Comparison of ENCODE assay signal across 9 cellular contexts in the genomic region with DNA sequence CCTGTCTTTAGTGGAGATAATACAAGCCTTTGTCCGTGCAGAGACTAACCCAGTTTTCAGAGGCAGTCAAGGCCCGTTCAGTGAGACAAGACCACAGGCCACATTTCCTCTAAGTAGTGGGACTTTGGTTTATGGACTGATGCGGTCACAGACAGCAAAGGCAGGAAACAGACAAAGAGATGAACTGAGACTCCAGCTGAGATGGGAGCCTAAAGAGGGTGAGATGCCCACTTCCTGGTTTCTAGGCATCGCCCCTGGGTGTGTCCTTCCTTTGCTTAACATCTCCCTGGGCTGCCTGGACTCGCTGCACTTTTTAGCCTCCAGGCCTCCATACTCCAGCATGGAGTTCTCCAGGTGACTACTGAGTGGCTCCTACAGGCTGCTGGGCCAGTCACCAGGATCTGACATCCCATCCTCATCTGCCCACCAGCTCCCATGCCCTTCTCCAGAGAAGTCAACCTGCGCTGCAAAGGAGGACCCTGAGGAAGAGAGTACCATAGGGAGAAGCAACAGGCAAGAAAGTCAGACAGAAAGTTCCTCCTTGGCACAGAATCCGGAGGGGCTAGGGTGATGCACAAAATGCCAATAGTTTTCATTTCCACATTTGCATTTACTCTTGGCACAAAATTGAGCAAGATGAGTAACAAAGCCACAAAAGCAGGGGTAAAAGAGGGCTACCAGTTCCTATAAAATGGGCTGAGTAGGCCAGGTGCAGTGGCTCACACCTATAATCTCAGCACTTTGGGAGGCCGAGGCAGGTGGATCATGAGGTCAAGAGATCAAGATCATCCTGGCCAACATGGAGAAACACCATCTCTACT. TPM values are rescaled to one million over a fixed set of nuclear protein-coding genes. Genes with fewer than 3 reads are reported as not detected.
DNase-seq lines count a peak whose midpoint lies in the region; ATAC-seq and TF ChIP-seq lines count a peak whose summit lies in the region.
"Had no signal": no experiment of that assay in that cellular context is flagged by ENCODE, and none has a peak within 500 bp of the region (broad histone marks: within the 10 kb centered on the region; RNA-seq: fewer than 3 reads in every experiment).

No MANE protein-coding gene starts in this region.

- peak overlapping the region; percentile 61 for H3K4me3 Mint-ChIP-seq in activated CD4-positive, alpha-beta memory T cell treated with anti-CD3 and anti-CD28 coated beads, Interleukin-2, amount 10 ng/mL, durations not matched to agents 7 days and 5 days

- H4K20me1 ChIP-seq in DND-41 (ENCODE audit: insufficient read depth, low read length): no peaks in the 10 kb centered on the region
- no peaks in the 10 kb centered on the region for H4K20me1 ChIP-seq in KMS-11 (ENCODE audit: insufficient read depth)

- POLR2A ChIA-PET in activated CD4-positive, alpha-beta memory T cell treated with anti-CD3 and anti-CD28 coated beads, Interleukin-2, amount 10 ng/mL, durations not matched to agents 7 days and 5 days (lab: Charles Lee): interaction anchor here (0.8 to 2.6 kb wide), 7 partner anchors 10 to 45 kb away, joined by 3 to 22 read pairs (median 5); a partner anchor contains a TSS

- peaks cover 88% of the 10 kb centered on the region for H3K36me3 Mint-ChIP-seq in activated CD4-positive, alpha-beta memory T cell treated with anti-CD3 and anti-CD28 coated beads, Interleukin-2, amount 10 ng/mL, durations not matched to agents 7 days and 5 days (ENCODE audit: low read depth)

- ATAC-seq in DND-41 (ENCODE audit: insufficient read depth, low read depth) (peak; percentile 95), HG02610 (IDR thresholded peaks at IDR 0.05; ENCODE audit: unreplicated experiment) (no peak), HG02588 (IDR thresholded peaks at IDR 0.05; ENCODE audit: unreplicated experiment) (no peak), HG02884 (IDR thresholded peaks at IDR 0.05; ENCODE audit: unreplicated experiment) (no peak)

- H3K36me3 ChIP-seq in DND-41 (ENCODE audit: insufficient read depth, low read length) (peaks cover 22% of the 10 kb centered on the region), KMS-11 (ENCODE audit: insufficient read depth) (no peaks in the 10 kb centered on the region)

- H3K27me3 ChIP-seq in DND-41 (ENCODE audit: insufficient read depth, low read length, poor library complexity) (no peaks in the 10 kb centered on the region), KMS-11 (ENCODE audit: insufficient read depth, low read depth) (no peaks in the 10 kb centered on the region)

- CTCF ChIA-PET in activated CD4-positive, alpha-beta memory T cell treated with anti-CD3 and anti-CD28 coated beads, Interleukin-2, amount 10 ng/mL, durations not matched to agents 7 days and 5 days (lab: Charles Lee): interaction anchor here (0.7 to 1.2 kb wide), 2 partner anchors 94 to 115 kb away, joined by 3 read pairs; no protein-coding TSS in a partner anchor

- H3K79me2 ChIP-seq in DND-41 (ENCODE audit: insufficient read depth, low read length) (no peaks in the 10 kb centered on the region), KMS-11 (ENCODE audit: insufficient read depth, low read depth) (peaks cover 4% of the 10 kb centered on the region; the same call in 1 of the 2 replicates)

- H3K9ac ChIP-seq in DND-41 (ENCODE audit: low read depth, low read length) (no peak overlapping the region), KMS-11 (peak overlapping the region; percentile 40; the same call in 1 of the 2 replicates)

- peaks cover 9% of the 10 kb centered on the region for H3K4me1 ChIP-seq in DND-41 (ENCODE audit: insufficient read depth, low read length)
- peaks cover 99% of the 10 kb centered on the region for H3K4me1 ChIP-seq in KMS-11 (ENCODE audit: low read depth, poor library complexity, severe bottlenecking)

- no peaks in the 10 kb centered on the region for H3K9me3 ChIP-seq in DND-41 (ENCODE audit: insufficient read depth, low read length, severe bottlenecking)

- H3K27ac Mint-ChIP-seq in activated CD4-positive, alpha-beta memory T cell treated with anti-CD3 and anti-CD28 coated beads, Interleukin-2, amount 10 ng/mL, durations not matched to agents 7 days and 5 days: peak overlapping the region; percentile 90

- no peaks in the 10 kb centered on the region for H3K9me3 Mint-ChIP-seq in activated CD4-positive, alpha-beta memory T cell treated with anti-CD3 and anti-CD28 coated beads, Interleukin-2, amount 10 ng/mL, durations not matched to agents 7 days and 5 days

- H3K27me3 Mint-ChIP-seq in activated CD4-positive, alpha-beta memory T cell treated with anti-CD3 and anti-CD28 coated beads, Interleukin-2, amount 10 ng/mL, durations not matched to agents 7 days and 5 days: no peaks in the 10 kb centered on the region

- H3K4me1 Mint-ChIP-seq in activated CD4-positive, alpha-beta memory T cell treated with anti-CD3 and anti-CD28 coated beads, Interleukin-2, amount 10 ng/mL, durations not matched to agents 7 days and 5 days: peaks cover 81% of the 10 kb centered on the region

- H3K4me2 ChIP-seq in DND-41 (ENCODE audit: insufficient read depth, low read length) (no peak overlapping the region), KMS-11 (peak overlapping the region; percentile 63)

- DNase-seq in DND-41: peak; percentile 71
- DNase-seq in activated CD4-positive, alpha-beta memory T cell treated with anti-CD3 and anti-CD28 coated beads, Interleukin-2, amount 10 ng/mL, durations not matched to agents 7 days and 5 days: peak; percentile 70
- DNase-seq in medulla oblongata (ENCODE audit: extremely low spot score): peak; percentile 52
- no peak for DNase-seq in A172 (ENCODE audit: low spot score)
- DNase-seq: NCI-H187 had no signal

- TF ChIP-seq CTCF in DND-41 (IDR thresholded peaks at IDR 0.05; ENCODE audit: borderline replicate concordance, extremely low read depth, low read length, poor library complexity, severe bottlenecking) (no peak), KMS-11 (conservative IDR thresholded peaks at IDR 0.05; ENCODE audit: low read depth, low read length) (no peak)

- no peak overlapping the region for H3K27ac ChIP-seq in DND-41 (ENCODE audit: low read length)
- peak overlapping the region; percentile 89 for H3K27ac ChIP-seq in KMS-11

- no peak overlapping the region for H3K4me3 ChIP-seq in DND-41 (ENCODE audit: low read depth in 1 of 2, low read length in 2 of 2)
- H3K4me3 ChIP-seq in KMS-11 (IDR thresholded peaks at IDR 0.05; ENCODE audit: insufficient read depth, low read depth, low read length): no peak overlapping the region

- no peak overlapping the region for H2AFZ ChIP-seq in DND-41 (ENCODE audit: low read depth, low read length)
- no peak overlapping the region for H2AFZ ChIP-seq in KMS-11 (ENCODE audit: low read depth)

RNA-seq across cellular contexts. Expression of a gene that starts 15.1 kb away (rescaled TPM):
- 10 to 100 TPM; 58.9 to 60.1 TPM for total RNA-seq in activated CD4-positive, alpha-beta memory T cell treated with anti-CD3 and anti-CD28 coated beads, Interleukin-2, amount 10 ng/mL, durations not matched to agents 7 days and 5 days
- total RNA-seq in A172 (2014; rRNA removed; shearing (Covaris generic)): not detected in 2 replicates

RNA-seq across cellular contexts. Expression of a gene that starts 26.9 kb away (rescaled TPM):
- total RNA-seq in activated CD4-positive, alpha-beta memory T cell treated with anti-CD3 and anti-CD28 coated beads, Interleukin-2, amount 10 ng/mL, durations not matched to agents 7 days and 5 days: 10 to 100 TPM; 76.7 to 78.8 TPM
- total RNA-seq in A172 (2014; rRNA removed; shearing (Covaris generic)): 49.0 and 60.3 TPM in 2 replicates

RNA-seq across cellular contexts. Expression of a gene that starts 47.4 kb away (rescaled TPM):
- under 1 TPM; 0.76 to 0.93 TPM for total RNA-seq in activated CD4-positive, alpha-beta memory T cell treated with anti-CD3 and anti-CD28 coated beads, Interleukin-2, amount 10 ng/mL, durations not matched to agents 7 days and 5 days
- total RNA-seq in A172 (2014; rRNA removed; shearing (Covaris generic)): 1.5 TPM in 1 of 2 replicates, not detected in the other

RNA-seq across cellular contexts. Expression of a gene that starts 56.8 kb away (rescaled TPM):
- total RNA-seq in activated CD4-positive, alpha-beta memory T cell treated with anti-CD3 and anti-CD28 coated beads, Interleukin-2, amount 10 ng/mL, durations not matched to agents 7 days and 5 days: 10 to 100 TPM; 48.5 to 51.2 TPM
- 35.6 and 37.2 TPM in 2 replicates for total RNA-seq in A172 (2014; rRNA removed; shearing (Covaris generic))

Comparison
In these comparisons a context has a peak if more than half of its experiments do, and no peak if none do; other contexts are left out.
1. RNA of a gene that starts 15.1 kb away (total RNA-seq): 58.9 to 60.1 TPM in activated CD4-positive, alpha-beta memory T cell treated with anti-CD3 and anti-CD28 coated beads, Interleukin-2, amount 10 ng/mL, durations not matched to agents 7 days and 5 days; not detected in A172; every median in the first group is over 10 times any median in the second.